Comparison of ENCODE assay signal across 2 cellular contexts in genomic region chr20:34709044-34709835, GRCh38.
TF ChIP-seq lines count a peak whose summit lies in the region.

No MANE protein-coding gene starts in this region.

TF ChIP-seq in A549, 52 proteins besides CTCF, POLR2A, EP300 and RAD21:
- no peak for TF ChIP-seq TFCP2L1 (CRISPR knock-in tag; IDR thresholded peaks at IDR 0.05)
- TF ChIP-seq RNF2 (IDR thresholded peaks at IDR 0.05; ENCODE audit: borderline replicate concordance, low read depth) = no peak
- peak; percentile 65 for TF ChIP-seq PHF8 (IDR thresholded peaks at IDR 0.05; ENCODE audit: borderline replicate concordance, low read depth)
- TF ChIP-seq ZFP36 (IDR thresholded peaks at IDR 0.05; ENCODE audit: borderline replicate concordance, partially characterized antibody) = no peak
- TF ChIP-seq TP53 (CRISPR knock-in tag; IDR thresholded peaks at IDR 0.05) = no peak
- TF ChIP-seq ZSCAN20 (CRISPR knock-in tag; IDR thresholded peaks at IDR 0.05) = no peak
- no peak for TF ChIP-seq PBX3 (IDR thresholded peaks at IDR 0.05)
- TF ChIP-seq HOXA7 (CRISPR knock-in tag; IDR thresholded peaks at IDR 0.05) = no peak
- TF ChIP-seq JUNB (IDR thresholded peaks at IDR 0.05) = no peak
- TF ChIP-seq MAFK (IDR thresholded peaks at IDR 0.05; ENCODE audit: partially characterized antibody) = no peak
- no peak for TF ChIP-seq FOSL2 (IDR thresholded peaks at IDR 0.05)
- peak; percentile 22; the same call in 1 of the 2 replicates for TF ChIP-seq FOSL2 (CRISPR knock-in tag; IDR thresholded peaks at IDR 0.05)
- no peak for TF ChIP-seq HMGXB4 (CRISPR knock-in tag; IDR thresholded peaks at IDR 0.05; ENCODE audit: borderline replicate concordance)
- peak; percentile 62; the same call in 1 of the 2 replicates for TF ChIP-seq E2F6 (IDR thresholded peaks at IDR 0.05; ENCODE audit: borderline replicate concordance, low read depth)
- no peak for TF ChIP-seq RFX5 (IDR thresholded peaks at IDR 0.05)

TF ChIP-seq in HepG2, 621 proteins besides CTCF, POLR2A, EP300 and RAD21 (continues in another document):
- TF ChIP-seq ZNF451 (CRISPR knock-in tag; IDR thresholded peaks at IDR 0.05) (no peak), MTF2 (CRISPR knock-in tag; IDR thresholded peaks at IDR 0.05; ENCODE audit: borderline replicate concordance) (no peak), THRA (CRISPR knock-in tag; IDR thresholded peaks at IDR 0.05; ENCODE audit: borderline replicate concordance) (no peak), AGO1 (IDR thresholded peaks at IDR 0.05; ENCODE audit: low read depth, low read length, poor library complexity, severe bottlenecking) (peak; percentile 69), ZNF749 (CRISPR knock-in tag; IDR thresholded peaks at IDR 0.05; ENCODE audit: borderline replicate concordance) (no peak), PHB2 (IDR thresholded peaks at IDR 0.05; ENCODE audit: partially characterized antibody) (no peak), HOXA9 (CRISPR knock-in tag; IDR thresholded peaks at IDR 0.05; ENCODE audit: borderline replicate concordance) (no peak), ZNF883 (CRISPR knock-in tag; IDR thresholded peaks at IDR 0.05; ENCODE audit: not compliant biosample characterization) (peak; percentile 21), SALL2 (CRISPR knock-in tag; IDR thresholded peaks at IDR 0.05) (no peak), JARID2 (CRISPR knock-in tag; IDR thresholded peaks at IDR 0.05; ENCODE audit: insufficient replicate concordance) (no peak), ZNF232 (CRISPR knock-in tag; IDR thresholded peaks at IDR 0.05; ENCODE audit: borderline replicate concordance) (no peak), ZFP90 (CRISPR knock-in tag; IDR thresholded peaks at IDR 0.05; ENCODE audit: borderline replicate concordance) (no peak), USF2 (IDR thresholded peaks at IDR 0.05; ENCODE audit: low read depth, low read length) (no peak), USF2 (CRISPR knock-in tag; IDR thresholded peaks at IDR 0.05; ENCODE audit: borderline replicate concordance) (no peak), TBX2 (CRISPR knock-in tag; IDR thresholded peaks at IDR 0.05; ENCODE audit: borderline replicate concordance) (no peak), RXRB (CRISPR knock-in tag; IDR thresholded peaks at IDR 0.05; ENCODE audit: borderline replicate concordance) (no peak), ZBTB38 (CRISPR knock-in tag; IDR thresholded peaks at IDR 0.05) (no peak), RAD51 (IDR thresholded peaks at IDR 0.05; ENCODE audit: borderline replicate concordance) (no peak), ATF6 (CRISPR knock-in tag; conservative IDR thresholded peaks at IDR 0.05) (no peak), ZBTB3 (CRISPR knock-in tag; IDR thresholded peaks at IDR 0.05; ENCODE audit: borderline replicate concordance, low read depth) (no peak), ETV5 (CRISPR knock-in tag; IDR thresholded peaks at IDR 0.05; ENCODE audit: borderline replicate concordance) (no peak), PHF8 (CRISPR knock-in tag; IDR thresholded peaks at IDR 0.05) (no peak), ZNF18 (CRISPR knock-in tag; IDR thresholded peaks at IDR 0.05; ENCODE audit: insufficient replicate concordance) (no peak), ZNF879 (CRISPR knock-in tag; IDR thresholded peaks at IDR 0.05) (no peak), FOXK2 (IDR thresholded peaks at IDR 0.05) (no peak), ZNF160 (CRISPR knock-in tag; IDR thresholded peaks at IDR 0.05) (no peak), SSRP1 (CRISPR knock-in tag; IDR thresholded peaks at IDR 0.05) (no peak), KDM6A (CRISPR knock-in tag; IDR thresholded peaks at IDR 0.05; ENCODE audit: low read depth) (no peak), CHCHD3 (CRISPR knock-in tag; IDR thresholded peaks at IDR 0.05) (no peak), HNRNPUL1 (IDR thresholded peaks at IDR 0.05; ENCODE audit: low read depth, low read length) (no peak), MAFG (CRISPR knock-in tag; IDR thresholded peaks at IDR 0.05) (no peak), ZNF30 (CRISPR knock-in tag; IDR thresholded peaks at IDR 0.05) (no peak), AKNA (CRISPR knock-in tag; IDR thresholded peaks at IDR 0.05; ENCODE audit: borderline replicate concordance) (no peak), ZFP36L2 (CRISPR knock-in tag; IDR thresholded peaks at IDR 0.05) (no peak), MBD4 (IDR thresholded peaks at IDR 0.05; ENCODE audit: borderline replicate concordance, low read length) (no peak), ZNF576 (CRISPR knock-in tag; IDR thresholded peaks at IDR 0.05) (no peak), MEIS1 (CRISPR knock-in tag; IDR thresholded peaks at IDR 0.05; ENCODE audit: borderline replicate concordance) (peak; percentile 23; the same call in 1 of the 2 replicates), ATF7 (IDR thresholded peaks at IDR 0.05) (no peak), ATF7 (CRISPR knock-in tag; IDR thresholded peaks at IDR 0.05) (0 out of 2 replicates have a peak, but pooled peaks have one; percentile 10), MEIS2 (CRISPR knock-in tag; IDR thresholded peaks at IDR 0.05) (no peak), MATR3 (CRISPR knock-in tag; IDR thresholded peaks at IDR 0.05) (no peak), SNAPC2 (CRISPR knock-in tag; IDR thresholded peaks at IDR 0.05) (no peak), ZNF44 (CRISPR knock-in tag; IDR thresholded peaks at IDR 0.05) (no peak), ZNF549 (CRISPR knock-in tag; IDR thresholded peaks at IDR 0.05) (no peak), HNRNPL (IDR thresholded peaks at IDR 0.05; ENCODE audit: low read depth, low read length) (0 out of 2 replicates have a peak, but pooled peaks have one; percentile 27), IKZF5 (CRISPR knock-in tag; IDR thresholded peaks at IDR 0.05) (no peak), PHF5A (CRISPR knock-in tag; IDR thresholded peaks at IDR 0.05; ENCODE audit: low read depth, unreplicated experiment) (no peak), ZZZ3 (CRISPR knock-in tag; IDR thresholded peaks at IDR 0.05; ENCODE audit: borderline replicate concordance) (no peak), GLI4 (CRISPR knock-in tag; IDR thresholded peaks at IDR 0.05; ENCODE audit: borderline replicate concordance) (no peak), ZNF235 (CRISPR knock-in tag; IDR thresholded peaks at IDR 0.05; ENCODE audit: borderline replicate concordance) (no peak), CENPT (CRISPR knock-in tag; IDR thresholded peaks at IDR 0.05; ENCODE audit: low read depth) (no peak), ELF4 (CRISPR knock-in tag; IDR thresholded peaks at IDR 0.05; ENCODE audit: borderline replicate concordance) (no peak), RFXAP (CRISPR knock-in tag; IDR thresholded peaks at IDR 0.05; ENCODE audit: borderline replicate concordance) (no peak), MYNN (CRISPR knock-in tag; IDR thresholded peaks at IDR 0.05; ENCODE audit: low read depth) (no peak), MTERF4 (CRISPR knock-in tag; IDR thresholded peaks at IDR 0.05) (no peak), RARG (CRISPR knock-in tag; IDR thresholded peaks at IDR 0.05; ENCODE audit: low read depth) (no peak)
